7 cellular contexts compared by ENCODE assay signal in the genomic region with DNA sequence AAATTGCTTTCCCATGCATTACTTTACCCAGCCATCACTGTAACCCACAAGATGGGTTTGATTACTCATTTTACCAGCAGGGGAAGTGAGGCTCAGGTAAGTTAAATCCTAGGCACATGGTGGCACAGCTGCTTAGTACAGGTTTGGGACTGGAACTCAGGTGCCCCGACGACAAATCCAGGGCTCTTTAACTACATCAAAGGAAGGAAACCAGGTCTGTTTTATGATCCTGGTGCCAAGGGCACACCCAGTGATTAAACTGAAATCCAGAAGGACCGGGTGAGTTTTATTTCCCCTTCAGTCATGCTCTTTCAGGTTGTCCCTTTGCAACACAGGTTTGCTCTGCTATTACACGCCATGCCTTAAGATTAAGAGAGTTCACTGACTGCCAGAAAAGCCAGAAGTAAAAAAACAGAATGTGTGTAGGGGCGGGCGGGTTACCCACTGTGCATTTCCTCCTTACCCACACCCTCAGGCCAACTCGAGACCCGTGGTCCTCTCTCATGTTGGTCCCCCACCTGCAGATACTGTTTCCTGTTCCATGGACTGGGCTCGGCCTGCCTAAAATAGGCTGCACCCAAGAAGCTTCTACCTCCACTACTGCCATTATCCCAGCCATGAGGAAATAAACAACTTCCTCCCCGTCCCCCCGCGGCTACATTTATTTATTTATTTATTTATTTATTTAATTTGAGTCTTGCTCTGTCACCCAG. TPM values are rescaled to one million over a fixed set of nuclear protein-coding genes. Genes with fewer than 3 reads are reported as not detected.
DNase-seq lines count a peak whose midpoint lies in the region; ATAC-seq lines count a peak whose summit lies in the region.

No MANE protein-coding gene starts in this region.

- peak overlapping the region; percentile 92 to 100 (median 99) for H3K27ac Mint-ChIP-seq in IgD-negative memory B cell
- peak overlapping the region; percentile 99 for H3K27ac Mint-ChIP-seq in activated CD4-positive, alpha-beta memory T cell treated with anti-CD3 and anti-CD28 coated beads for 36 hours
- peak overlapping the region; percentile 57 for H3K27ac Mint-ChIP-seq in stimulated activated naive B cell treated with anti-CD40 and anti-IgM and Interleukin-4, amounts not matched to agents 10 μg/mL and 1 μg/mL and 100 μg/mL, for 72 hours

- H3K27me3 Mint-ChIP-seq in IgD-negative memory B cell, result no peaks in the 10 kb centered on the region
- H3K27me3 Mint-ChIP-seq in activated CD4-positive, alpha-beta memory T cell treated with anti-CD3 and anti-CD28 coated beads for 36 hours, result no peaks in the 10 kb centered on the region
- peaks cover 7 to 14% of the 10 kb centered on the region in 2 donors for H3K27me3 Mint-ChIP-seq in stimulated activated naive B cell treated with anti-CD40 and anti-IgM and Interleukin-4, amounts not matched to agents 10 μg/mL and 1 μg/mL and 100 μg/mL, for 72 hours

- H3K9ac ChIP-seq in iPS-18a (ENCODE audit: low read length), result peak overlapping the region; percentile 21

- no peak overlapping the region for H3K27ac ChIP-seq in iPS-18a (ENCODE audit: low read length)
- no peak overlapping the region for H3K27ac ChIP-seq in substantia nigra (ENCODE audit: low read depth, low read length, poor library complexity, severe bottlenecking)

- DNase-seq in activated CD4-positive, alpha-beta memory T cell treated with anti-CD3 and anti-CD28 coated beads for 36 hours, result no peak
- no peak for DNase-seq in stimulated activated naive B cell treated with anti-CD40 and anti-IgM and Interleukin-4, amounts not matched to agents 10 μg/mL and 1 μg/mL and 100 μg/mL, for 72 hours
- no peak for DNase-seq in substantia nigra (lab: John Stamatoyannopoulos, UW)

- H3K27me3 ChIP-seq in iPS-18a (ENCODE audit: control insufficient read depth, insufficient read depth, low read length), result peaks cover 13% of the 10 kb centered on the region

- POLR2A ChIA-PET in activated CD4-positive, alpha-beta memory T cell treated with anti-CD3 and anti-CD28 coated beads for 36 hours (lab: Charles Lee), result interaction anchor here (0.6 to 5.2 kb wide), 4 partner anchors 19 to 94 kb away, joined by 3 to 86 read pairs (median 37); partner anchors contain the start of gene KDM7A

- H3K9me3 ChIP-seq in iPS-18a (ENCODE audit: control insufficient read depth, low read depth, low read length), result no peaks in the 10 kb centered on the region

- H3K36me3 Mint-ChIP-seq in IgD-negative memory B cell, result no peaks in the 10 kb centered on the region
- no peaks in the 10 kb centered on the region for H3K36me3 Mint-ChIP-seq in activated CD4-positive, alpha-beta memory T cell treated with anti-CD3 and anti-CD28 coated beads for 36 hours
- no peaks in the 10 kb centered on the region for H3K36me3 Mint-ChIP-seq in stimulated activated naive B cell treated with anti-CD40 and anti-IgM and Interleukin-4, amounts not matched to agents 10 μg/mL and 1 μg/mL and 100 μg/mL, for 72 hours

- CTCF ChIA-PET in activated CD4-positive, alpha-beta memory T cell treated with anti-CD3 and anti-CD28 coated beads for 36 hours (lab: Charles Lee), result interaction anchor here (0.6 to 1.6 kb wide), 3 partner anchors 21 to 212 kb away, joined by 3 to 7 read pairs (median 3); no protein-coding TSS in a partner anchor

- H3K4me1 ChIP-seq in iPS-18a (ENCODE audit: control insufficient read depth, low read depth, low read length), result peaks cover 4% of the 10 kb centered on the region

- H3K9me3 Mint-ChIP-seq in IgD-negative memory B cell, result no peaks in the 10 kb centered on the region
- H3K9me3 Mint-ChIP-seq in activated CD4-positive, alpha-beta memory T cell treated with anti-CD3 and anti-CD28 coated beads for 36 hours, result no peaks in the 10 kb centered on the region
- H3K9me3 Mint-ChIP-seq in stimulated activated naive B cell treated with anti-CD40 and anti-IgM and Interleukin-4, amounts not matched to agents 10 μg/mL and 1 μg/mL and 100 μg/mL, for 72 hours, result no peaks in the 10 kb centered on the region

- intact Hi-C loops in activated CD4-positive, alpha-beta memory T cell treated with anti-CD3 and anti-CD28 coated beads for 36 hours (cut with micrococcal nuclease), result loop anchor here (1.0 to 5.0 kb wide), 4 partner anchors 21 to 245 kb away; partner anchors contain the start of genes MKRN1 and PARP12

- H3K4me1 Mint-ChIP-seq in IgD-negative memory B cell, result peaks cover 43 to 44% (median 43%) of the 10 kb centered on the region in 3 donors
- peaks cover 28% of the 10 kb centered on the region for H3K4me1 Mint-ChIP-seq in activated CD4-positive, alpha-beta memory T cell treated with anti-CD3 and anti-CD28 coated beads for 36 hours (ENCODE audit: low read depth)
- H3K4me1 Mint-ChIP-seq in stimulated activated naive B cell treated with anti-CD40 and anti-IgM and Interleukin-4, amounts not matched to agents 10 μg/mL and 1 μg/mL and 100 μg/mL, for 72 hours, result peaks cover 39 to 62% of the 10 kb centered on the region in 2 donors

- peak overlapping the region; percentile 80 for H3K4me3 ChIP-seq in iPS-18a (ENCODE audit: low read length)

- no peaks in the 10 kb centered on the region for H3K36me3 ChIP-seq in iPS-18a (ENCODE audit: control insufficient read depth, low read depth, low read length)

- peak; percentile 3 to 16 for ATAC-seq in stimulated activated naive B cell treated with anti-CD40 and anti-IgM and Interleukin-4, amounts not matched to agents 10 μg/mL and 1 μg/mL and 100 μg/mL, for 72 hours (replicated peaks)
- ATAC-seq in GM21737 (IDR thresholded peaks at IDR 0.05; ENCODE audit: unreplicated experiment) (no peak), GM18520 (IDR thresholded peaks at IDR 0.05; ENCODE audit: unreplicated experiment) (no peak)

- peak overlapping the region; percentile 89 to 98 (median 98) for H3K4me3 Mint-ChIP-seq in IgD-negative memory B cell
- H3K4me3 Mint-ChIP-seq in activated CD4-positive, alpha-beta memory T cell treated with anti-CD3 and anti-CD28 coated beads for 36 hours, result peak overlapping the region; percentile 79
- H3K4me3 Mint-ChIP-seq in stimulated activated naive B cell treated with anti-CD40 and anti-IgM and Interleukin-4, amounts not matched to agents 10 μg/mL and 1 μg/mL and 100 μg/mL, for 72 hours, result peak overlapping the region; percentile 87 to 89

RNA-seq across cellular contexts. Expression of gene KDM7A, which starts 55.2 kb away (rescaled TPM):
- 3.8 TPM for polyA plus RNA-seq in IgD-negative memory B cell
- 10 to 100 TPM; 23.4 to 24.5 TPM for total RNA-seq in activated CD4-positive, alpha-beta memory T cell treated with anti-CD3 and anti-CD28 coated beads for 36 hours

Comparison
In these comparisons a context has a peak if more than half of its experiments do, and no peak if none do; other contexts are left out.
1. ATAC-seq: peak in stimulated activated naive B cell treated with anti-CD40 and anti-IgM and Interleukin-4, amounts not matched to agents 10 μg/mL and 1 μg/mL and 100 μg/mL, for 72 hours (2 of 2); none in GM21737 (single experiment) and GM18520 (single experiment).
2. Peak in every context shown above with its lines, with median percentiles within 50 percentile points of each other: H3K27ac Mint-ChIP-seq and H3K4me3 Mint-ChIP-seq.